In the genomic region with DNA sequence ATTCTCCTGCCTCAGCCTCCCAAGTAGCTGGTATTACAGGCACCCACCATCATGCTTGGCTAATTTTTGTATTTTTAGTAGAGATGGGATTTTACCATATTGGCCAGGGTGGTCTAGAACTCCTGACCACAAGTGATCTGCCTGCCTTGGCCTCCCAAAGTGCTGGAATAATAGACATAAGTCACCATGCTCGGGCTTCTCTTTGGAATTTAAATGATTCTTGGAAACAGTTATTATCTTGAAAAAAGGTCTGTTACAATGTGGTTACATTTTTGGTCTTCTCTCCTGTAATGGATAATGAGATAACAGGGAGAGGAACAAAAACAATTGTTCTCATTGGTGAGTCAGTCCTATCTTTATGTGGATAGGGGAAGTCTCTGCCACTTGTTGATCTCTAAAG, we compare ENCODE assay signal across 28 cellular contexts. TPM values are rescaled to one million over a fixed set of nuclear protein-coding genes. Genes with fewer than 3 reads are reported as not detected.
"Had no signal": no experiment of that assay in that cellular context is flagged by ENCODE, and none has a peak within 500 bp of the region (broad histone marks: within the 10 kb centered on the region; RNA-seq: fewer than 3 reads in every experiment).

No MANE protein-coding gene starts in this region.

- H3K9me3 ChIP-seq: colonic mucosa, psoas muscle, right lobe of liver, suprapubic skin, transverse colon, vagina had no signal

- H3K4me2 ChIP-seq: neural progenitor cell had no signal

- H2AFZ ChIP-seq: neural progenitor cell had no signal

- H3K4me3 ChIP-seq: colonic mucosa, gastroesophageal sphincter, heart left ventricle, neural progenitor cell, psoas muscle, right lobe of liver, suprapubic skin, transverse colon, vagina had no signal

- H3K36me3 ChIP-seq: brain microvascular endothelial cell, colonic mucosa, gastroesophageal sphincter, heart left ventricle, neural progenitor cell, right lobe of liver, suprapubic skin, transverse colon, vagina had no signal

- H3K9ac ChIP-seq: neural progenitor cell had no signal

- FAIRE-seq: small intestine had no signal

- H3K27ac ChIP-seq: brain microvascular endothelial cell, colonic mucosa, gastroesophageal sphincter, heart left ventricle, neural progenitor cell, psoas muscle, right lobe of liver, suprapubic skin, transverse colon, vagina, VCaP had no signal

- ATAC-seq: activated naive CD8-positive, alpha-beta T cell treated with anti-CD3 and anti-CD28 coated beads, Interleukin-2, amount 50 U/mL, for 24 hours; gastroesophageal sphincter; heart left ventricle; naive thymus-derived CD4-positive, alpha-beta T cell; psoas muscle; right lobe of liver; stimulated activated naive CD8-positive, alpha-beta T cell treated with anti-CD3 and anti-CD28 coated beads, Interleukin-15, amount 100 ng/mL, for 72 hours had no signal

- DNase-seq: activated CD4-positive, CD25-positive, alpha-beta regulatory T cell treated with anti-CD3 and anti-CD28 coated beads, Interleukin-2, amount 50 U/mL, for 72 hours; activated CD8-positive, alpha-beta memory T cell treated with anti-CD3 and anti-CD28 coated beads for 24 hours; activated CD8-positive, alpha-beta memory T cell treated with anti-CD3 and anti-CD28 coated beads, Interleukin-2, amount 50 U/mL, for 48 hours; activated effector memory CD4-positive, alpha-beta T cell treated with Interleukin-2 at 50 U/mL for 16 hours; activated naive CD4-positive, alpha-beta T cell treated with anti-CD3 and anti-CD28 coated beads, Interleukin-2, amount 10 ng/mL, durations not matched to agents 7 days and 5 days; activated naive CD8-positive, alpha-beta T cell treated with anti-CD3 and anti-CD28 coated beads, Interleukin-2, amount 50 U/mL, for 24 hours; activated T-cell treated with anti-CD3 and anti-CD28 coated beads, Interleukin-2, amount 50 U/mL, for 48 hours; anterior cingulate cortex; brain microvascular endothelial cell; central memory CD4-positive, alpha-beta T cell; colonic mucosa; heart left ventricle; mesenchymal stem cell; naive thymus-derived CD4-positive, alpha-beta T cell; psoas muscle; right lobe of liver; small intestine; stimulated activated CD4-positive, alpha-beta T cell treated with anti-CD3 and anti-CD28 coated beads, Interleukin-4, amount 100 ng/mL, for 1 hour; stimulated activated naive CD8-positive, alpha-beta T cell treated with anti-CD3 and anti-CD28 coated beads, Interleukin-15, amount 100 ng/mL, for 72 hours; T-helper 9 cell; transverse colon had no signal

- H3K4me1 ChIP-seq: colonic mucosa, gastroesophageal sphincter, heart left ventricle, neural progenitor cell, psoas muscle, right lobe of liver, suprapubic skin, transverse colon, vagina had no signal

- H3K27me3 ChIP-seq: brain microvascular endothelial cell, colonic mucosa, gastroesophageal sphincter, heart left ventricle, neural progenitor cell, right lobe of liver, suprapubic skin, transverse colon, vagina had no signal

RNA-seq across cellular contexts. Expression of gene AADACL2, which starts 59.8 kb away (rescaled TPM):
- total RNA-seq: colonic mucosa; liver; naive thymus-derived CD4-positive, alpha-beta T cell; osteoblast; psoas muscle; right lobe of liver; transverse colon had no signal
- polyA plus RNA-seq: heart left ventricle; liver; naive thymus-derived CD4-positive, alpha-beta T cell had no signal
